1 cellular context compared by ENCODE assay signal in genomic region chr1:41860771-41861170, GRCh38.
TF ChIP-seq lines count a peak whose summit lies in the region.

No MANE protein-coding gene starts in this region.

TF ChIP-seq in SK-N-SH treated with all-trans-retinoic acid at 6 μM for 48 hours, 23 proteins besides CTCF, POLR2A, EP300 and RAD21 (continued from another document):
- TF ChIP-seq TSHZ2 (CRISPR knock-in tag; IDR thresholded peaks at IDR 0.05) (no peak), TOX (CRISPR knock-in tag; IDR thresholded peaks at IDR 0.05; ENCODE audit: borderline replicate concordance) (no peak), ZNF70 (CRISPR knock-in tag; IDR thresholded peaks at IDR 0.05) (no peak), OSR1 (CRISPR knock-in tag; IDR thresholded peaks at IDR 0.05) (no peak)
